Comparison of ENCODE assay signal across 22 cellular contexts in genomic region chr18:43592268-43592667, GRCh38.
"Had no signal": no experiment of that assay in that cellular context is flagged by ENCODE, and none has a peak within 500 bp of the region (broad histone marks: within the 10 kb centered on the region; RNA-seq: fewer than 3 reads in every experiment).

No MANE protein-coding gene starts in this region.

- DNase-seq: colonic mucosa; cortex of kidney; effector CD8-positive, alpha-beta T cell; effector memory CD8-positive, alpha-beta T cell; endodermal cell; foreskin fibroblast; foreskin melanocyte; gastrocnemius medialis; glutamatergic neuron; head of caudate nucleus; heart right ventricle; hippocampal formation; left cardiac atrium; left lung; left ventricle myocardium superior; lower lobe of right lung; mesenchymal stem cell; mucosa of descending colon had no signal

- ATAC-seq: effector memory CD8-positive, alpha-beta T cell; gastrocnemius medialis; heart right ventricle; left cardiac atrium; left lung; left ventricle myocardium superior; lower lobe of right lung; mucosa of descending colon had no signal

- H3K27me3 ChIP-seq: colonic mucosa, esophagus muscularis mucosa, gastrocnemius medialis, heart right ventricle, left lung had no signal

- H3K36me3 ChIP-seq: colonic mucosa, esophagus muscularis mucosa, gastrocnemius medialis, heart right ventricle, left lung, lower lobe of right lung had no signal

- H3K4me3 ChIP-seq: colonic mucosa, esophagus muscularis mucosa, gastrocnemius medialis, heart right ventricle, left lung, lower lobe of right lung, mucosa of descending colon had no signal

- FAIRE-seq: endometrium, islet of Langerhans, keratinocyte had no signal

- H3K27ac ChIP-seq: colonic mucosa, esophagus muscularis mucosa, gastrocnemius medialis, heart right ventricle, left lung, lower lobe of right lung had no signal

- H3K9me3 ChIP-seq: colonic mucosa, esophagus muscularis mucosa, gastrocnemius medialis, heart right ventricle, left lung, lower lobe of right lung, mucosa of descending colon had no signal

- H3K4me1 ChIP-seq: colonic mucosa, esophagus muscularis mucosa, left lung, lower lobe of right lung had no signal
